13 cellular contexts compared by ENCODE assay signal in the genomic region with DNA sequence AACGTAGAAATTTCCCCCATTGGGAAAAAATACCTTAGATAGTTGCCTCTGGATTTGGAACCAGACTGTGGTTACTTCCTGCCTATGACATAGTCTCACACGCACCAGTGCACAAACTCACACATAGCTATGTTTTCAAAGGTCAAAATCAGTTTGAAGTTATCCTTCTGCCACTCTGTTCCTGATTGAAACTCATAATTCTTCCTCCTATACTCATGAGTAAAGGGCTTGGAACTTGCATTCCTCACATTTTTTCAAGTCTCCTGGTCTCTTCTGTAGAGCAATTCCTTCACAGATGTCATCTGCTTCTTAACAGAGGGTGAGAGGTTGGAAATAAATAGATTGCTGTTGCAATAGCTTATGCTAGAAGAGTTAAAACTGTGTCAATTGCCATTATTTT. TPM values are rescaled to one million over a fixed set of nuclear protein-coding genes. Genes with fewer than 3 reads are reported as not detected.
A peak's percentile ranks its signal among the peaks of the same experiment; 100 is the strongest.
DNase-seq lines count a peak whose midpoint lies in the region; ATAC-seq, FAIRE-seq and TF ChIP-seq lines count a peak whose summit lies in the region.
"Had no signal": no experiment of that assay in that cellular context is flagged by ENCODE, and none has a peak within 500 bp of the region (broad histone marks: within the 10 kb centered on the region; RNA-seq: fewer than 3 reads in every experiment).

No MANE protein-coding gene starts in this region.

- no peak for TF ChIP-seq CTCF in cardiac fibroblast (IDR thresholded peaks at IDR 0.05; ENCODE audit: low read depth, low read length)
- no peak for TF ChIP-seq CTCF in suprapubic skin (IDR thresholded peaks at IDR 0.05)

- no peak for FAIRE-seq in HTR-8/SVneo (lab: Jason Lieb, UNC)
- FAIRE-seq: colon had no signal

- no peak for TF ChIP-seq EP300 in suprapubic skin (IDR thresholded peaks at IDR 0.05)

- in situ Hi-C loops in ACHN (cut with HindIII; ENCODE audit: low pct_ligation_motif_present, low pct_unique_long_range_greater_than_20kb, low sequenced_read_pairs), result no loop called here

- no peaks in the 10 kb centered on the region for H3K36me3 ChIP-seq in suprapubic skin

- H3K27ac ChIP-seq in suprapubic skin, result no peak overlapping the region

- no peaks in the 10 kb centered on the region for H3K9me3 ChIP-seq in suprapubic skin

- no peak overlapping the region for H3K4me3 ChIP-seq in cardiac fibroblast (replicated peaks in 1 of 2; ENCODE audit: low read depth in 2 of 2, low read length in 2 of 2)
- H3K4me3 ChIP-seq in suprapubic skin, result no peak overlapping the region

- H3K4me1 ChIP-seq in suprapubic skin, result no peaks in the 10 kb centered on the region

- 74% methylated on average over 2 of the region's 2 CpGs for WGBS in suprapubic skin

- no peak for TF ChIP-seq POLR2A in suprapubic skin (IDR thresholded peaks at IDR 0.05)

- no peaks in the 10 kb centered on the region for H3K27me3 ChIP-seq in suprapubic skin

- ATAC-seq in HG02678 (IDR thresholded peaks at IDR 0.05; ENCODE audit: unreplicated experiment), result no peak
- no peak for ATAC-seq in HG02973 (IDR thresholded peaks at IDR 0.05; ENCODE audit: unreplicated experiment)

- DNase-seq in ACHN (peak; percentile 96), HTR-8/SVneo (ENCODE audit: insufficient read length, low spot score) (peak; percentile 23), cardiac fibroblast (ENCODE audit: low read depth in 2 of 2) (peak; percentile 90 to 92), kidney glomerular epithelial cell (lab: John Stamatoyannopoulos, UW) (peak; percentile 91), DMS53 (lab: John Stamatoyannopoulos, UW) (no peak), suprapubic skin (ENCODE audit: low spot score in 2 of 2) (no peak)
- DNase-seq: activated B cell treated with CpG ODN at 0.5 μM for 24 hours, NCI-H1694, nucleus accumbens had no signal

RNA-seq across cellular contexts. Expression of a gene that starts 18.6 kb away (rescaled TPM):
- 100 to 1,000 TPM; 124 to 351 (median 232) TPM for total RNA-seq in suprapubic skin
- total RNA-seq: activated B cell treated with CpG ODN at 0.5 μM for 24 hours, OCI-LY7 had no signal

Comparison
In these comparisons a context has a peak if more than half of its experiments do, and no peak if none do; other contexts are left out.
1. DNase-seq: peak in ACHN (single experiment), HTR-8/SVneo (single experiment), cardiac fibroblast (2 of 2) and kidney glomerular epithelial cell (single experiment); none in DMS53 (single experiment) and suprapubic skin (0 of 2).